In genomic region chr9:127803507-127804352, GRCh38 we compare ENCODE assay signal across 2 cellular contexts.
A peak's percentile ranks its signal among the peaks of the same experiment; 100 is the strongest.
TF ChIP-seq lines count a peak whose summit lies in the region.

No MANE protein-coding gene starts in this region.

TF ChIP-seq in A549, 52 proteins besides CTCF, POLR2A, EP300 and RAD21:
- TF ChIP-seq MYC (IDR thresholded peaks at IDR 0.05; ENCODE audit: borderline replicate concordance, low read length), result no peak
- no peak for TF ChIP-seq HOXB13 (CRISPR knock-in tag; IDR thresholded peaks at IDR 0.05; ENCODE audit: low read depth)
- TF ChIP-seq HOXA7 (CRISPR knock-in tag; IDR thresholded peaks at IDR 0.05), result 0 out of 2 replicates have a peak, but pooled peaks have one; percentile 46

TF ChIP-seq in H1, 55 proteins besides CTCF, POLR2A, EP300 and RAD21:
- TF ChIP-seq TEAD4 (IDR thresholded peaks at IDR 0.05; ENCODE audit: low read depth, low read length), result peak; percentile 47; the same call in 1 of the 2 replicates
- no peak for TF ChIP-seq E2F6 (IDR thresholded peaks at IDR 0.05)
